Comparison of ENCODE assay signal across 9 cellular contexts in the genomic region with DNA sequence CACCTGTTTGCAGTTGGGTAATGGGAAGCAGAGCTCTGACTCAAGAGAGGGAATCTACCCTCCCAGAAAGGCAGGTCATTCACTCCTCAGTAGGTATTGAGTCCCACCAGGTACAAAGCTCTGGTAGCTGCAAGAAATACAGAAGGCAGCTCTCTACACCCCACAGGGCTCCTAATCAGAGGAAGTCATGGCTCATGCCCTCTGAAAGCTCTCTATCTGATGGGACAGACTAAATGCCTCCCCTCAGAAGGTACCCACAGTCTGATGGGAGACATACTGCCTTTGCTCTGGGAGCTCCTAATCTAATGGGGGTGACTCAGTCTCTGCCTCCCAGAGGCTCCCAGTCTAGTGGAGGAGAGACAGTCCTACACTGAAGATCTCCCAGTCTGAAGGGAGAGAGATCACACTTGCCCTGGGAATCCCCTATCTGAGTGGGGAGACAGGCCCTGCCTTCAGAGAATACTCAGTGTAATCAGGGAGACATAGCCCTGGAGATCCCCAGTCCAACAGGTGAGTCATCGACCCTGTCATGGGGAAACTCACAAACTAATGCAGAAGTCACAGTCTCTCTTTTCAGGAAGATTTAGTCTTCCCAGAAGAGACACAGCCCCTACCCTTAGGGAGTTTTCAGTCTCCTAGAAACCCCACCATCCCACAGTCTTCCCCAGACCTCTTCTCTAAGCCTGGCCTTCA.
DNase-seq lines count a peak whose midpoint lies in the region; ATAC-seq and TF ChIP-seq lines count a peak whose summit lies in the region.
"Had no signal": no experiment of that assay in that cellular context is flagged by ENCODE, and none has a peak within 500 bp of the region (broad histone marks: within the 10 kb centered on the region; RNA-seq: fewer than 3 reads in every experiment).

No MANE protein-coding gene starts in this region.

- peak; percentile 78 for DNase-seq in GM10266 (ENCODE audit: extremely low spot score)
- DNase-seq in HK-2 (ENCODE audit: unreplicated experiment) = peak; percentile 74
- peak; percentile 83 for DNase-seq in glomerular visceral epithelial cell (ENCODE audit: extremely low spot score)
- DNase-seq in tibial artery = no peak
- DNase-seq in NCI-H128 (lab: John Stamatoyannopoulos, UW; ENCODE audit: unreplicated experiment) = no peak
- DNase-seq in DMS79 treated with DMSO at 0.1 percent for 48 hours (lab: John Stamatoyannopoulos, UW) = no peak
- no peak for DNase-seq in NCI-H2107 (lab: John Stamatoyannopoulos, UW)

- intact Hi-C loops in tibial artery (cut with DNase I; ENCODE audit: low total_unique reads) = no loop called here

- peak; percentile 60 for ATAC-seq in GM21515 (IDR thresholded peaks at IDR 0.05; ENCODE audit: unreplicated experiment)

- no peaks in the 10 kb centered on the region for H3K9me3 ChIP-seq in tibial artery

- H3K36me3 ChIP-seq in tibial artery = no peaks in the 10 kb centered on the region

- no peaks in the 10 kb centered on the region for H3K27me3 ChIP-seq in tibial artery

- H3K27ac ChIP-seq in tibial artery = no peak overlapping the region
- H3K27ac ChIP-seq: HL-60 had no signal

- TF ChIP-seq CTCF in GM10266 (IDR thresholded peaks at IDR 0.05; ENCODE audit: control insufficient read depth, insufficient read depth, low read depth, missing control alignments) (no peak), tibial artery (IDR thresholded peaks at IDR 0.05) (no peak)

- H3K4me1 ChIP-seq in tibial artery = no peaks in the 10 kb centered on the region

- no peak overlapping the region for H3K4me3 ChIP-seq in tibial artery

Comparison
In these comparisons a context has a peak if more than half of its experiments do, and no peak if none do; other contexts are left out.
1. DNase-seq: peak in GM10266 (single experiment), HK-2 (single experiment) and glomerular visceral epithelial cell (single experiment); none in tibial artery (0 of 2), NCI-H128 (single experiment), DMS79 treated with DMSO at 0.1 percent for 48 hours (single experiment) and NCI-H2107 (single experiment).